Comparison of ENCODE assay signal across 8 cellular contexts in the genomic region with DNA sequence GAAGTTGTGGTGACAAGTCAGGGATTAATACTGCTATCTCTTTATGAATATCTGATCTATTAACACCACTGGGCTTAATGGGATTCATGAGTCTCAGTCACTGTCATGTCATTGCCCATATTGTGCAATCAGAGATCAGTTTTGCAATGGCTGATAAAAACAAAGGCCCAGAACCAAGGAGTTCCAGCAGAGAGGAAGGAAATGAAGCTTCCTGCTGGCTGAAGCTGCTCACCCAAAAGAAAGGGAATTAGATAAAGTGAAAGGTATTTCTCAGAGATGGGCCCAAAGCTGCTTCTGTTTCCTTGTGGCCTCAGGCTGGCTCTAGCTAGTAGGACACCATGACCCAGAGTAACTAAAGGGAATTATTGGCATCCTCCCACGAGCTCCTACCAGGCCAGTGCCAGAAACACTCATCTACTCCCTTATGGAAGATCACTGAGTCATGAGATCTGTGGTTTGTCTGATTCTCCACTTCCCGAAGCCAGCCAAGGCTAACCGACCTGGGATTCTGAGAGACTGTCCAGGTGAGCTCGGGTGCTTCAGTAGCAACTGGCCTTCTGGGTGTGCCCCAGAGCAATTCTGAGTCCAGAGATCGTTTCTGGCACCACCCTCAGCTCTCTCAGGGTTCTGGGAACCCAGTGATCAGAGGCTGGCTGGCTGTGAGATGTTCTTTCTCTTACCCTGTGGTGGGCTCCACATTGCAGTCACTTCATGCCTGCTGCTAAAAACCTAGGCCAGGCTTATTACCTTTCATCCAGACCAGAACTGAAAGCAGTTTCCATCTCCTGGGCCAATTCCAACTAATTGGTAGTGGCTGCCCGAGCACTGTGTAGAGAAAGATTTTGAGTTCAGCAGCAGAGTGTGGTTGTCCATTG.
DNase-seq lines count a peak whose midpoint lies in the region; ATAC-seq and TF ChIP-seq lines count a peak whose summit lies in the region.

No MANE protein-coding gene starts in this region.

- peaks cover 35% of the 10 kb centered on the region for H3K4me1 ChIP-seq in body of pancreas

- H3K4me3 Mint-ChIP-seq in activated T-cell treated with anti-CD3 and anti-CD28 coated beads, Interleukin-2, amount 50 U/mL, for 24 hours: no peak overlapping the region

- H3K27ac ChIP-seq in body of pancreas (peak overlapping the region; percentile 21 to 80 (median 54)), temporal lobe (ENCODE audit: low read depth, low read length) (peak overlapping the region; percentile 67)

- no peak for TF ChIP-seq CTCF in body of pancreas (IDR thresholded peaks at IDR 0.05)

- WGBS in body of pancreas, 2 donors: 42 to 50% methylated on average over 4 to 6 of the region's 6 CpGs

- ATAC-seq in body of pancreas: peak; percentile 55
- ATAC-seq in left colon: peak; percentile 97
- ATAC-seq in GM21619 (IDR thresholded peaks at IDR 0.05; ENCODE audit: unreplicated experiment): no peak

- H3K4me3 ChIP-seq in body of pancreas: no peak overlapping the region

- no peaks in the 10 kb centered on the region for H3K36me3 Mint-ChIP-seq in activated T-cell treated with anti-CD3 and anti-CD28 coated beads, Interleukin-2, amount 50 U/mL, for 24 hours (ENCODE audit: low read depth)

- DNase-seq in AG08396 (ENCODE audit: low spot score) (peak; percentile 67), Kasumi-1 (lab: John Stamatoyannopoulos, UW) (peak; percentile 82 to 86), body of pancreas (peak in 2 of 4 donors; percentile 32 to 49), left colon (peak; percentile 62 to 66)
- no peak for DNase-seq in activated CD4-positive, alpha-beta T cell treated with anti-CD3 and anti-CD28 coated beads, Interleukin-2, amount 50 U/mL, for 1 hour
- DNase-seq in activated T-cell treated with anti-CD3 and anti-CD28 coated beads, Interleukin-2, amount 50 U/mL, for 24 hours: no peak

- no peaks in the 10 kb centered on the region for H3K27me3 ChIP-seq in body of pancreas

- H3K27ac Mint-ChIP-seq in activated T-cell treated with anti-CD3 and anti-CD28 coated beads, Interleukin-2, amount 50 U/mL, for 24 hours: no peak overlapping the region

- H3K36me3 ChIP-seq in body of pancreas (replicated peaks in 1 of 2; ENCODE audit: insufficient read depth in 1 of 2, low read depth in 2 of 2): no peaks in the 10 kb centered on the region

- peaks cover 6% of the 10 kb centered on the region for H3K9me3 Mint-ChIP-seq in activated T-cell treated with anti-CD3 and anti-CD28 coated beads, Interleukin-2, amount 50 U/mL, for 24 hours

- H3K9me3 ChIP-seq in body of pancreas: no peaks in the 10 kb centered on the region

- TF ChIP-seq POLR2A in body of pancreas (IDR thresholded peaks at IDR 0.05): no peak

- peaks cover 32% of the 10 kb centered on the region for H3K4me1 Mint-ChIP-seq in activated T-cell treated with anti-CD3 and anti-CD28 coated beads, Interleukin-2, amount 50 U/mL, for 24 hours (ENCODE audit: low read depth)

- intact Hi-C loops in body of pancreas (cut with DNase I): no loop called here
- intact Hi-C loops in left colon (cut with DNase I, micrococcal nuclease): no loop called here

- no peaks in the 10 kb centered on the region for H3K27me3 Mint-ChIP-seq in activated T-cell treated with anti-CD3 and anti-CD28 coated beads, Interleukin-2, amount 50 U/mL, for 24 hours

Comparison
In these comparisons a context has a peak if more than half of its experiments do, and no peak if none do; other contexts are left out.
1. DNase-seq: peak in AG08396 (single experiment), Kasumi-1 (2 of 2) and left colon (2 of 2); none in activated CD4-positive, alpha-beta T cell treated with anti-CD3 and anti-CD28 coated beads, Interleukin-2, amount 50 U/mL, for 1 hour (single experiment) and activated T-cell treated with anti-CD3 and anti-CD28 coated beads, Interleukin-2, amount 50 U/mL, for 24 hours (single experiment).